Comparison of ENCODE assay signal across 7 cellular contexts in the genomic region with DNA sequence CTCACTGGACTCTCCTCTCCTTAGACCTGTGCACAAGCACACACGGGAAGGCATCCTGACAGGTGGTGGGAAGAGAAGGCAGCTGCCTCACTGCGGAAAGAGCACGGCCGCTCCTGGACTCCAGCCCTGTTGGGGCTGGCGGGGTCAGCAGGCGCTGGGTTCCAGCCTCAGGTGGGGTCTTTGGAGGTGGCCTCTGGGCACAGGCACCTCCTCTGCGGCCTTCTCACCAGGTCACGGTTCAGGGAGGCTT. TPM values are rescaled to one million over a fixed set of nuclear protein-coding genes. Genes with fewer than 3 reads are reported as not detected.
DNase-seq lines count a peak whose midpoint lies in the region; ATAC-seq and TF ChIP-seq lines count a peak whose summit lies in the region.

No MANE protein-coding gene starts in this region.

- CTCF ChIA-PET in HEK293 (lab: Yijun Ruan, JAX) = interaction anchor here (1.3 kb wide), 1 partner anchor 71 kb away, joined by 4 read pairs; no protein-coding TSS in a partner anchor
- CTCF ChIA-PET in WTC11 (lab: Charles Lee) = interaction anchor here (1.0 to 1.2 kb wide), 2 partner anchors 48 to 54 kb away, joined by 3 read pairs; no protein-coding TSS in a partner anchor

- WGBS in hepatocyte (ENCODE audit: low lambda C conversion rate, missing lambda C conversion rate) = 68% methylated on average over 8 of the region's 8 CpGs

- peak overlapping the region; percentile 58; the same call in 1 of the 2 replicates for H3K27ac ChIP-seq in HEK293 (ENCODE audit: extremely low read depth, low read depth, low read length)
- peak overlapping the region; percentile 69 for H3K27ac ChIP-seq in hepatocyte

- POLR2A ChIA-PET in HEK293 (lab: Yijun Ruan, JAX) (no interaction called here), WTC11 (lab: Charles Lee) (no interaction called here)

- H3K4me3 ChIP-seq in HEK293 (ENCODE audit: low read depth, low read length) = peak overlapping the region; percentile 74
- H3K4me3 ChIP-seq in hepatocyte = peak overlapping the region; percentile 82

- TF ChIP-seq CTCF in HEK293 (tag by site-specific recombination; IDR thresholded peaks at IDR 0.05) = no peak
- no peak for TF ChIP-seq CTCF in WTC11 (IDR thresholded peaks at IDR 0.05)
- no peak for TF ChIP-seq CTCF in hepatocyte (IDR thresholded peaks at IDR 0.05; ENCODE audit: poor library complexity)

- H4K20me1 ChIP-seq in hepatocyte (ENCODE audit: insufficient read depth, poor library complexity, severe bottlenecking) = peaks cover 18% of the 10 kb centered on the region

- no peak overlapping the region for H3K27ac Mint-ChIP-seq in WTC11
- H3K27ac Mint-ChIP-seq in stimulated activated effector memory CD8-positive, alpha-beta T cell treated with anti-CD3 and anti-CD28 coated beads, Interleukin-12 subunit alpha, Interleukin-12 subunit beta, amount 100 ng/mL, for 72 hours = peak overlapping the region; percentile 71

- peak overlapping the region; percentile 97 for H2AFZ ChIP-seq in hepatocyte

- H3K36me3 ChIP-seq in HEK293 (ENCODE audit: control insufficient read depth in 2 of 2, insufficient read depth in 1 of 2, low read length in 2 of 2) (peaks cover 4 to 21% of the 10 kb centered on the region in 2 experiments; a peak in 2 of 3 replicates), hepatocyte (replicated peaks; ENCODE audit: insufficient read depth, low read depth) (no peaks in the 10 kb centered on the region)

- H3K27me3 Mint-ChIP-seq in WTC11 (ENCODE audit: low read depth) = peaks cover 30% of the 10 kb centered on the region

- H3K4me2 ChIP-seq in hepatocyte = peak overlapping the region; percentile 98

- peaks cover 9% of the 10 kb centered on the region for H3K36me3 Mint-ChIP-seq in WTC11
- H3K36me3 Mint-ChIP-seq in stimulated activated effector memory CD8-positive, alpha-beta T cell treated with anti-CD3 and anti-CD28 coated beads, Interleukin-12 subunit alpha, Interleukin-12 subunit beta, amount 100 ng/mL, for 72 hours = peaks cover 31% of the 10 kb centered on the region

- no peaks in the 10 kb centered on the region for H3K9me3 Mint-ChIP-seq in WTC11
- no peaks in the 10 kb centered on the region for H3K9me3 Mint-ChIP-seq in stimulated activated effector memory CD8-positive, alpha-beta T cell treated with anti-CD3 and anti-CD28 coated beads, Interleukin-12 subunit alpha, Interleukin-12 subunit beta, amount 100 ng/mL, for 72 hours

- peaks cover 26% of the 10 kb centered on the region for H3K4me1 Mint-ChIP-seq in WTC11
- peaks cover 33% of the 10 kb centered on the region for H3K4me1 Mint-ChIP-seq in stimulated activated effector memory CD8-positive, alpha-beta T cell treated with anti-CD3 and anti-CD28 coated beads, Interleukin-12 subunit alpha, Interleukin-12 subunit beta, amount 100 ng/mL, for 72 hours

- H3K4me1 ChIP-seq in HEK293 (ENCODE audit: control insufficient read depth, insufficient read depth, low read length) = peaks cover 10% of the 10 kb centered on the region
- H3K4me1 ChIP-seq in hepatocyte (ENCODE audit: insufficient read depth) = peaks cover 18% of the 10 kb centered on the region

- H3K9me2 ChIP-seq in hepatocyte (replicated peaks; ENCODE audit: insufficient read depth) = no peaks in the 10 kb centered on the region

- H3K79me2 ChIP-seq in hepatocyte = peaks cover 45% of the 10 kb centered on the region

- DNase-seq in WTC11 (ENCODE audit: low spot score) = no peak
- no peak for DNase-seq in hepatocyte (ENCODE audit: low spot score)
- no peak for DNase-seq in stimulated activated effector memory CD8-positive, alpha-beta T cell treated with anti-CD3 and anti-CD28 coated beads, Interleukin-12 subunit alpha, Interleukin-12 subunit beta, amount 100 ng/mL, for 72 hours (ENCODE audit: low spot score in 2 of 2)
- no peak for DNase-seq in HCEC 1CT
- no peak for DNase-seq in HuH-7.5 (ENCODE audit: low spot score)

- no peaks in the 10 kb centered on the region for H3K27me3 ChIP-seq in hepatocyte

- H3K9me3 ChIP-seq in HEK293 (ENCODE audit: control insufficient read depth, insufficient read depth, low read depth, low read length) (no peaks in the 10 kb centered on the region), hepatocyte (ENCODE audit: low read depth) (no peaks in the 10 kb centered on the region)

- peak overlapping the region; percentile 65 for H3K4me3 Mint-ChIP-seq in WTC11
- peak overlapping the region; percentile 52 for H3K4me3 Mint-ChIP-seq in stimulated activated effector memory CD8-positive, alpha-beta T cell treated with anti-CD3 and anti-CD28 coated beads, Interleukin-12 subunit alpha, Interleukin-12 subunit beta, amount 100 ng/mL, for 72 hours

- ATAC-seq in WTC11 = no peak
- no peak for ATAC-seq in stimulated activated effector memory CD8-positive, alpha-beta T cell treated with anti-CD3 and anti-CD28 coated beads, Interleukin-12 subunit alpha, Interleukin-12 subunit beta, amount 100 ng/mL, for 72 hours
- no peak for ATAC-seq in GM19395 (IDR thresholded peaks at IDR 0.05; ENCODE audit: unreplicated experiment)

TF ChIP-seq in HEK293, 187 proteins besides CTCF, POLR2A, EP300 and RAD21:
- TF ChIP-seq, protein P1, sequence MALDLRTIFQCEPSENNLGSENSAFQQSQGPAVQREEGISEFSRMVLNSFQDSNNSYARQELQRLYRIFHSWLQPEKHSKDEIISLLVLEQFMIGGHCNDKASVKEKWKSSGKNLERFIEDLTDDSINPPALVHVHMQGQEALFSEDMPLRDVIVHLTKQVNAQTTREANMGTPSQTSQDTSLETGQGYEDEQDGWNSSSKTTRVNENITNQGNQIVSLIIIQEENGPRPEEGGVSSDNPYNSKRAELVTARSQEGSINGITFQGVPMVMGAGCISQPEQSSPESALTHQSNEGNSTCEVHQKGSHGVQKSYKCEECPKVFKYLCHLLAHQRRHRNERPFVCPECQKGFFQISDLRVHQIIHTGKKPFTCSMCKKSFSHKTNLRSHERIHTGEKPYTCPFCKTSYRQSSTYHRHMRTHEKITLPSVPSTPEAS (tag by site-specific recombination; IDR thresholded peaks at IDR 0.05) = peak; percentile 63
- TF ChIP-seq ZNF830 (tag by site-specific recombination; IDR thresholded peaks at IDR 0.05; ENCODE audit: low read depth) = no peak

TF ChIP-seq in WTC11, 78 proteins besides CTCF, POLR2A, EP300 and RAD21:
- no peak for TF ChIP-seq EMX1 (CRISPR knock-in tag; IDR thresholded peaks at IDR 0.05)
- TF ChIP-seq NR1H2 (CRISPR knock-in tag; IDR thresholded peaks at IDR 0.05) = 0 out of 2 replicates have a peak, but pooled peaks have one; percentile 16

RNA-seq across cellular contexts. Expression of a gene that starts 0.6 kb away (rescaled TPM):
- total RNA-seq in WTC11 (2021) (248 to 279 TPM (median 251 TPM) in 3 replicates), hepatocyte (33.3 and 48.1 TPM in 2 replicates)
- 52.7 and 72.4 TPM in 2 replicates for polyA plus RNA-seq in hepatocyte

RNA-seq across cellular contexts. Expression of a gene that starts 20.6 kb away (rescaled TPM):
- 0.55 to 2.2 TPM (median 0.87 TPM) in 3 replicates for total RNA-seq in WTC11 (2021)
- 0.52 TPM in 1 of 2 replicates, not detected in the other for total RNA-seq in hepatocyte
- 0.76 and 1.2 TPM in 2 replicates for polyA plus RNA-seq in hepatocyte

RNA-seq across cellular contexts. Expression of a gene that starts 55.6 kb away (rescaled TPM):
- total RNA-seq in WTC11 (2021) = 4.6 to 5.4 TPM (median 5.0 TPM) in 3 replicates
- total RNA-seq in hepatocyte = 8.3 and 11.3 TPM in 2 replicates
- 29.1 and 45.6 TPM in 2 replicates for polyA plus RNA-seq in hepatocyte
